In the genomic region with DNA sequence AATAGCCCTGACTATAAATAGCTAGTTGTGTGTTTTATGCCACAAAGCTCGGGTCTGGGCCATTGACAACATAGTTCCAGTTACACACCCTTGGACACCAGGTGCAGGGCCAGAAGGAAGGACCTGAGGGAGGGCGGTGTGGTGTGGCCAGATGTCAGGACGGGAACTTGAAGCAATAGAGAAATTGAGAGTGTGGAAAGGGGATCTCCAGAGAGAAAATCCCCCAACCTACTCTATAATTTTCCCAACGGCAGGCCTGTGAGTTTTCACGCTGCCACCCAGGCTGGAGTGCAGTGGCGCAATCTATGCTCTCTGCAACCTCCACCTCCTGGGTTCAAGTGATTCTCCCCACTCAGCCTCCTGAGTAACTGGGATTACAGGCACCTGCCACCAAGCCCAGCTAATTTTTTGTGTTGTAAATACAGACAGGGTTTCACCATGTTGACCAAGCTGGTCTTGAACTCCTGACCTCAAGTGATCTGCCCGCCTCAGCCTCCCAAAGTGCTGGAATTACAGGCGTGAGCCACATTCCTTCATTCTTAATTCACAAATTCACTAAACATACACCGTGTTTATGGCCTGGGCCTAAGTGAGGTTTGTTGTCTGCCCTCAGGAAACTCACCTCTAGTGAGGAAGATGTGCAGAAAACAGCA, we compare ENCODE assay signal across 13 cellular contexts.
DNase-seq lines count a peak whose midpoint lies in the region; ATAC-seq and TF ChIP-seq lines count a peak whose summit lies in the region.
"Had no signal": no experiment of that assay in that cellular context is flagged by ENCODE, and none has a peak within 500 bp of the region (broad histone marks: within the 10 kb centered on the region; RNA-seq: fewer than 3 reads in every experiment).

No MANE protein-coding gene starts in this region.

- ATAC-seq in HG02852 (IDR thresholded peaks at IDR 0.05; ENCODE audit: unreplicated experiment) (peak; percentile 76), Panc1 (no peak)
- ATAC-seq in stimulated activated naive B cell treated with anti-CD40 and anti-IgM and Interleukin-4, amounts not matched to agents 10 μg/mL and 1 μg/mL and 100 μg/mL, for 72 hours (replicated peaks), result peak; percentile 81 to 84

- peak overlapping the region; percentile 52 for H3K27ac ChIP-seq in Panc1 (ENCODE audit: low read length)
- H3K27ac ChIP-seq: A549, GM23248, SJSA1 had no signal

- H3K4me3 ChIP-seq in Panc1 (ENCODE audit: low read depth in 2 of 2, low read length in 2 of 2), result no peak overlapping the region
- H3K4me3 ChIP-seq: A549, GM23248, SJSA1 had no signal

- peaks cover 8% of the 10 kb centered on the region for H3K9me3 Mint-ChIP-seq in activated CD4-positive, alpha-beta T cell treated with anti-CD3 and anti-CD28 coated beads, Interleukin-2, amount 10 ng/mL, durations not matched to agents 7 days and 5 days
- peaks cover 2 to 7% of the 10 kb centered on the region in 2 donors for H3K9me3 Mint-ChIP-seq in stimulated activated naive B cell treated with anti-CD40 and anti-IgM and Interleukin-4, amounts not matched to agents 10 μg/mL and 1 μg/mL and 100 μg/mL, for 72 hours

- no peak for TF ChIP-seq CTCF in Panc1 (IDR thresholded peaks at IDR 0.05)

- peak overlapping the region; percentile 68 for H3K27ac Mint-ChIP-seq in activated CD4-positive, alpha-beta T cell treated with anti-CD3 and anti-CD28 coated beads, Interleukin-2, amount 10 ng/mL, durations not matched to agents 7 days and 5 days
- peak overlapping the region; percentile 62 for H3K27ac Mint-ChIP-seq in stimulated activated naive B cell treated with anti-CD40 and anti-IgM and Interleukin-4, amounts not matched to agents 10 μg/mL and 1 μg/mL and 100 μg/mL, for 72 hours

- no peaks in the 10 kb centered on the region; the same call in 1 of the 2 replicates for H3K36me3 ChIP-seq in Panc1 (ENCODE audit: control insufficient read depth, insufficient read depth, low read length)
- H3K36me3 ChIP-seq: SJSA1 had no signal

- BruUV-seq in Panc1 (replicated peaks; lab: Mats Ljungman, UMichigan), result no TSS peak

- no peaks in the 10 kb centered on the region for H3K9me3 ChIP-seq in Panc1 (ENCODE audit: control insufficient read depth, insufficient read depth, low read depth, low read length)
- H3K9me3 ChIP-seq: SJSA1 had no signal

- H3K27me3 ChIP-seq in Panc1 (ENCODE audit: control insufficient read depth, insufficient read depth, low read length), result no peaks in the 10 kb centered on the region

- CTCF ChIA-PET in activated CD4-positive, alpha-beta T cell treated with anti-CD3 and anti-CD28 coated beads, Interleukin-2, amount 10 ng/mL, durations not matched to agents 7 days and 5 days (lab: Charles Lee), result interaction anchor here (1.2 to 5.9 kb wide), 2 partner anchors 11 to 17 kb away, joined by 3 to 49 read pairs; no protein-coding TSS in a partner anchor
- CTCF ChIA-PET in Panc1 (lab: Charles Lee), result no interaction called here

- DNase-seq in activated CD4-positive, alpha-beta T cell treated with anti-CD3 and anti-CD28 coated beads, Interleukin-2, amount 10 ng/mL, durations not matched to agents 7 days and 5 days, result no peak
- no peak for DNase-seq in activated CD4-positive, alpha-beta T cell treated with anti-CD3 and anti-CD28 coated beads for 48 hours
- DNase-seq in Panc1 (ENCODE audit: low read depth, low spot score) (no peak), SK-N-DZ (ENCODE audit: low spot score) (no peak), NCI-H345 treated with DMSO at 0.1 percent for 48 hours (lab: John Stamatoyannopoulos, UW; ENCODE audit: unreplicated experiment) (no peak), NCI-H526 (lab: John Stamatoyannopoulos, UW) (no peak)
- DNase-seq in stimulated activated naive B cell treated with anti-CD40 and anti-IgM and Interleukin-4, amounts not matched to agents 10 μg/mL and 1 μg/mL and 100 μg/mL, for 72 hours, result peak; percentile 52
- DNase-seq: activated CD4-positive, alpha-beta T cell treated with anti-CD3 and anti-CD28 coated beads, Interleukin-2, amount 50 U/mL, for 48 hours; GM23248; NCI-H2029 treated with DMSO at 0.1 percent for 48 hours had no signal

- in situ Hi-C loops in Panc1 (cut with HindIII; ENCODE audit: low pct_unique_long_range_greater_than_20kb, low sequenced_read_pairs), result no loop called here

- no peak overlapping the region for H3K4me3 Mint-ChIP-seq in activated CD4-positive, alpha-beta T cell treated with anti-CD3 and anti-CD28 coated beads, Interleukin-2, amount 10 ng/mL, durations not matched to agents 7 days and 5 days
- H3K4me3 Mint-ChIP-seq in stimulated activated naive B cell treated with anti-CD40 and anti-IgM and Interleukin-4, amounts not matched to agents 10 μg/mL and 1 μg/mL and 100 μg/mL, for 72 hours, result peak overlapping the region; percentile 15 to 41

- H3K27me3 Mint-ChIP-seq in activated CD4-positive, alpha-beta T cell treated with anti-CD3 and anti-CD28 coated beads, Interleukin-2, amount 10 ng/mL, durations not matched to agents 7 days and 5 days, result peaks cover 6% of the 10 kb centered on the region
- H3K27me3 Mint-ChIP-seq in stimulated activated naive B cell treated with anti-CD40 and anti-IgM and Interleukin-4, amounts not matched to agents 10 μg/mL and 1 μg/mL and 100 μg/mL, for 72 hours, result no peaks in the 10 kb centered on the region

- peaks cover 19% of the 10 kb centered on the region; the same call in 1 of the 2 replicates for H3K4me1 ChIP-seq in Panc1 (ENCODE audit: control insufficient read depth, insufficient read depth, low read length)
- H3K4me1 ChIP-seq: A549, SJSA1 had no signal

- peaks cover 58% of the 10 kb centered on the region for H3K4me1 Mint-ChIP-seq in activated CD4-positive, alpha-beta T cell treated with anti-CD3 and anti-CD28 coated beads, Interleukin-2, amount 10 ng/mL, durations not matched to agents 7 days and 5 days
- peaks cover 37 to 54% of the 10 kb centered on the region in 2 donors for H3K4me1 Mint-ChIP-seq in stimulated activated naive B cell treated with anti-CD40 and anti-IgM and Interleukin-4, amounts not matched to agents 10 μg/mL and 1 μg/mL and 100 μg/mL, for 72 hours

- intact Hi-C loops in Panc1 (cut with micrococcal nuclease; ENCODE audit: unreplicated experiment), result no loop called here

- POLR2A ChIA-PET in activated CD4-positive, alpha-beta T cell treated with anti-CD3 and anti-CD28 coated beads, Interleukin-2, amount 10 ng/mL, durations not matched to agents 7 days and 5 days (lab: Charles Lee), result no interaction called here
- POLR2A ChIA-PET in Panc1 (lab: Charles Lee), result no interaction called here

- peaks cover 4% of the 10 kb centered on the region for H3K36me3 Mint-ChIP-seq in activated CD4-positive, alpha-beta T cell treated with anti-CD3 and anti-CD28 coated beads, Interleukin-2, amount 10 ng/mL, durations not matched to agents 7 days and 5 days (ENCODE audit: low read depth)
- H3K36me3 Mint-ChIP-seq in stimulated activated naive B cell treated with anti-CD40 and anti-IgM and Interleukin-4, amounts not matched to agents 10 μg/mL and 1 μg/mL and 100 μg/mL, for 72 hours, result peaks cover 0 to 6% of the 10 kb centered on the region in 2 donors
